14 cellular contexts compared by ENCODE assay signal in the genomic region with DNA sequence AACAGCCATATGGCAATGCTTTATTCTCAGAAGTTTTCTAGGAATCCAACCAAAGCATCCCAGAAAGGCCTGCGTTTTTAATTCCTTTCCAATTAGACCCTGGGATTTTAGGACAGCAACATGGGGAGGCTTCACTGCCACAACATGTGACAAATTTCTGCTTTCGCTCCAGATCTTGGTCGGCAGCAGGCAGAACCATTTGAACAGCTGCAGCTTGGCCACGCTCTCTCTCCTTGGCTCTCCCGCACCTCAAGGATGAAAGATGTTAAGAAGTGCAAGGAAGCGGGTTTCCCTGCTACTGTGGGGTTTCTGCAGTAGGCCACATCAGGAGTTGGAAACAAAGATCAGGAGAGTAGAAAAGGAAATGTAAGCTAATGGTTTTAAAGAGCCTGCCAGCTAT.
"Had no signal": no experiment of that assay in that cellular context is flagged by ENCODE, and none has a peak within 500 bp of the region (broad histone marks: within the 10 kb centered on the region; RNA-seq: fewer than 3 reads in every experiment).

No MANE protein-coding gene starts in this region.

- ATAC-seq: foreskin keratinocyte, left colon had no signal

- H3K27ac Mint-ChIP-seq: dendritic cell treated with granulocyte-macrophage colony-stimulating factor and Interleukin-4, amounts not matched to agents 40 ng/mL and 50 ng/mL, for 4 days; natural killer cell treated with Interleukin-12 subunit alpha and Interleukin-12 subunit beta and Interleukin-15 and Interleukin-18, amount 100 ng/mL, for 72 hours had no signal

- H3K4me1 ChIP-seq: tibial artery, upper lobe of left lung, uterus had no signal

- H3K36me3 ChIP-seq: tibial artery, upper lobe of left lung, uterus had no signal

- H3K36me3 Mint-ChIP-seq: natural killer cell treated with Interleukin-12 subunit alpha and Interleukin-12 subunit beta and Interleukin-15 and Interleukin-18, amount 100 ng/mL, for 72 hours had no signal

- DNase-seq: cerebellar nuclear complex; erythroblast; foreskin keratinocyte; left colon; mesendoderm; small intestine; stimulated activated CD4-positive, alpha-beta T cell treated with anti-CD3 and anti-CD28 coated beads, Interleukin-12 subunit alpha, Interleukin-12 subunit beta, amount 100 ng/mL, for 4 hours; stimulated activated naive CD4-positive, alpha-beta T cell treated with Interleukin-2 at 50 U/mL for 16 hours; upper lobe of left lung; uterus had no signal

- H3K4me3 ChIP-seq: hepatocyte, tibial artery, upper lobe of left lung, uterus had no signal

- H3K9me3 ChIP-seq: tibial artery, upper lobe of left lung, uterus had no signal

- H3K4me3 Mint-ChIP-seq: dendritic cell treated with granulocyte-macrophage colony-stimulating factor and Interleukin-4, amounts not matched to agents 40 ng/mL and 50 ng/mL, for 4 days; natural killer cell treated with Interleukin-12 subunit alpha and Interleukin-12 subunit beta and Interleukin-15 and Interleukin-18, amount 100 ng/mL, for 72 hours had no signal

- H3K9me3 Mint-ChIP-seq: dendritic cell treated with granulocyte-macrophage colony-stimulating factor and Interleukin-4, amounts not matched to agents 40 ng/mL and 50 ng/mL, for 4 days; natural killer cell treated with Interleukin-12 subunit alpha and Interleukin-12 subunit beta and Interleukin-15 and Interleukin-18, amount 100 ng/mL, for 72 hours had no signal

- H3K27ac ChIP-seq: foreskin keratinocyte, hepatocyte, tibial artery, upper lobe of left lung, uterus had no signal

- H3K27me3 ChIP-seq: foreskin keratinocyte, hepatocyte, upper lobe of left lung, uterus had no signal
